Comparison of ENCODE assay signal across 1 cellular context in genomic region chr15:69141286-69141701, GRCh38.
TF ChIP-seq lines count a peak whose summit lies in the region.

No MANE protein-coding gene starts in this region.

TF ChIP-seq in SK-N-SH treated with all-trans-retinoic acid at 6 μM for 48 hours, 23 proteins besides CTCF, POLR2A, EP300 and RAD21 (continued from another document):
- no peak for TF ChIP-seq CREB5 (CRISPR knock-in tag; IDR thresholded peaks at IDR 0.05; ENCODE audit: low read depth)
- no peak for TF ChIP-seq ZNF70 (CRISPR knock-in tag; IDR thresholded peaks at IDR 0.05)
- TF ChIP-seq PPARA (CRISPR knock-in tag; IDR thresholded peaks at IDR 0.05; ENCODE audit: borderline replicate concordance), result no peak
- TF ChIP-seq RARB (CRISPR knock-in tag; IDR thresholded peaks at IDR 0.05), result no peak
